In genomic region chrX:41002021-41002420, GRCh38 we compare ENCODE assay signal across 1 cellular context.
TF ChIP-seq lines count a peak whose summit lies in the region.

No MANE protein-coding gene starts in this region.

TF ChIP-seq in liver, 16 proteins besides CTCF, POLR2A, EP300 and RAD21 (continued from another document):
- TF ChIP-seq, protein P1, sequence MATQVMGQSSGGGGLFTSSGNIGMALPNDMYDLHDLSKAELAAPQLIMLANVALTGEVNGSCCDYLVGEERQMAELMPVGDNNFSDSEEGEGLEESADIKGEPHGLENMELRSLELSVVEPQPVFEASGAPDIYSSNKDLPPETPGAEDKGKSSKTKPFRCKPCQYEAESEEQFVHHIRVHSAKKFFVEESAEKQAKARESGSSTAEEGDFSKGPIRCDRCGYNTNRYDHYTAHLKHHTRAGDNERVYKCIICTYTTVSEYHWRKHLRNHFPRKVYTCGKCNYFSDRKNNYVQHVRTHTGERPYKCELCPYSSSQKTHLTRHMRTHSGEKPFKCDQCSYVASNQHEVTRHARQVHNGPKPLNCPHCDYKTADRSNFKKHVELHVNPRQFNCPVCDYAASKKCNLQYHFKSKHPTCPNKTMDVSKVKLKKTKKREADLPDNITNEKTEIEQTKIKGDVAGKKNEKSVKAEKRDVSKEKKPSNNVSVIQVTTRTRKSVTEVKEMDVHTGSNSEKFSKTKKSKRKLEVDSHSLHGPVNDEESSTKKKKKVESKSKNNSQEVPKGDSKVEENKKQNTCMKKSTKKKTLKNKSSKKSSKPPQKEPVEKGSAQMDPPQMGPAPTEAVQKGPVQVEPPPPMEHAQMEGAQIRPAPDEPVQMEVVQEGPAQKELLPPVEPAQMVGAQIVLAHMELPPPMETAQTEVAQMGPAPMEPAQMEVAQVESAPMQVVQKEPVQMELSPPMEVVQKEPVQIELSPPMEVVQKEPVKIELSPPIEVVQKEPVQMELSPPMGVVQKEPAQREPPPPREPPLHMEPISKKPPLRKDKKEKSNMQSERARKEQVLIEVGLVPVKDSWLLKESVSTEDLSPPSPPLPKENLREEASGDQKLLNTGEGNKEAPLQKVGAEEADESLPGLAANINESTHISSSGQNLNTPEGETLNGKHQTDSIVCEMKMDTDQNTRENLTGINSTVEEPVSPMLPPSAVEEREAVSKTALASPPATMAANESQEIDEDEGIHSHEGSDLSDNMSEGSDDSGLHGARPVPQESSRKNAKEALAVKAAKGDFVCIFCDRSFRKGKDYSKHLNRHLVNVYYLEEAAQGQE (IDR thresholded peaks at IDR 0.05): peak; percentile 55
- no peak for TF ChIP-seq HNF4G (IDR thresholded peaks at IDR 0.05)
- TF ChIP-seq RXRA (IDR thresholded peaks at IDR 0.05): peak; percentile 25 to 68
- TF ChIP-seq HNF4A (conservative IDR thresholded peaks at IDR 0.05): peak in 1 of 2 donors; percentile 59
- no peak for TF ChIP-seq GABPA (IDR thresholded peaks at IDR 0.05 in 1 of 2, conservative IDR thresholded peaks at IDR 0.05 in 1 of 2)
- peak; percentile 50 for TF ChIP-seq MAX (IDR thresholded peaks at IDR 0.05)
